In genomic region chr1:161045749-161046573, GRCh38 we compare ENCODE assay signal across 1 cellular context.
A peak's percentile ranks its signal among the peaks of the same experiment; 100 is the strongest.
TF ChIP-seq lines count a peak whose summit lies in the region.

A gene with protein sequence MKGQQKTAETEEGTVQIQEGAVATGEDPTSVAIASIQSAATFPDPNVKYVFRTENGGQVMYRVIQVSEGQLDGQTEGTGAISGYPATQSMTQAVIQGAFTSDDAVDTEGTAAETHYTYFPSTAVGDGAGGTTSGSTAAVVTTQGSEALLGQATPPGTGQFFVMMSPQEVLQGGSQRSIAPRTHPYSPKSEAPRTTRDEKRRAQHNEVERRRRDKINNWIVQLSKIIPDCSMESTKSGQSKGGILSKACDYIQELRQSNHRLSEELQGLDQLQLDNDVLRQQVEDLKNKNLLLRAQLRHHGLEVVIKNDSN (minus strand): TSS chr1:161045977. CDS start chr1:161043275, 2,702 bp downstream.

TF ChIP-seq in HepG2, 621 proteins besides CTCF, POLR2A, EP300 and RAD21 (continued from another document and continues in another):
- no peak for TF ChIP-seq TGIF2 (CRISPR knock-in tag; IDR thresholded peaks at IDR 0.05)
- TF ChIP-seq HMG20B (CRISPR knock-in tag; conservative IDR thresholded peaks at IDR 0.05) = no peak
- no peak for TF ChIP-seq ZNF672 (CRISPR knock-in tag; IDR thresholded peaks at IDR 0.05)
- TF ChIP-seq RAD51 (IDR thresholded peaks at IDR 0.05; ENCODE audit: borderline replicate concordance) = no peak
- TF ChIP-seq MAFK (conservative IDR thresholded peaks at IDR 0.05 in 1 of 2, IDR thresholded peaks at IDR 0.05 in 1 of 2; ENCODE audit: low read length in 2 of 2) = no peak
- TF ChIP-seq ZNF260 (CRISPR knock-in tag; IDR thresholded peaks at IDR 0.05; ENCODE audit: borderline replicate concordance, low read depth) = no peak
- TF ChIP-seq CHD4 (IDR thresholded peaks at IDR 0.05; ENCODE audit: borderline replicate concordance, low read length) = no peak
- no peak for TF ChIP-seq RARG (CRISPR knock-in tag; IDR thresholded peaks at IDR 0.05; ENCODE audit: low read depth)
- TF ChIP-seq AGO1 (IDR thresholded peaks at IDR 0.05; ENCODE audit: low read depth, low read length, poor library complexity, severe bottlenecking) = peak; percentile 12
- no peak for TF ChIP-seq PRDM10 (CRISPR knock-in tag; IDR thresholded peaks at IDR 0.05; ENCODE audit: low read depth)
- TF ChIP-seq ZNF354B (CRISPR knock-in tag; IDR thresholded peaks at IDR 0.05) = no peak
- no peak for TF ChIP-seq NFKBIZ (CRISPR knock-in tag; IDR thresholded peaks at IDR 0.05)
- no peak for TF ChIP-seq ZNF333 (CRISPR knock-in tag; IDR thresholded peaks at IDR 0.05; ENCODE audit: borderline replicate concordance)
- TF ChIP-seq, protein P1, sequence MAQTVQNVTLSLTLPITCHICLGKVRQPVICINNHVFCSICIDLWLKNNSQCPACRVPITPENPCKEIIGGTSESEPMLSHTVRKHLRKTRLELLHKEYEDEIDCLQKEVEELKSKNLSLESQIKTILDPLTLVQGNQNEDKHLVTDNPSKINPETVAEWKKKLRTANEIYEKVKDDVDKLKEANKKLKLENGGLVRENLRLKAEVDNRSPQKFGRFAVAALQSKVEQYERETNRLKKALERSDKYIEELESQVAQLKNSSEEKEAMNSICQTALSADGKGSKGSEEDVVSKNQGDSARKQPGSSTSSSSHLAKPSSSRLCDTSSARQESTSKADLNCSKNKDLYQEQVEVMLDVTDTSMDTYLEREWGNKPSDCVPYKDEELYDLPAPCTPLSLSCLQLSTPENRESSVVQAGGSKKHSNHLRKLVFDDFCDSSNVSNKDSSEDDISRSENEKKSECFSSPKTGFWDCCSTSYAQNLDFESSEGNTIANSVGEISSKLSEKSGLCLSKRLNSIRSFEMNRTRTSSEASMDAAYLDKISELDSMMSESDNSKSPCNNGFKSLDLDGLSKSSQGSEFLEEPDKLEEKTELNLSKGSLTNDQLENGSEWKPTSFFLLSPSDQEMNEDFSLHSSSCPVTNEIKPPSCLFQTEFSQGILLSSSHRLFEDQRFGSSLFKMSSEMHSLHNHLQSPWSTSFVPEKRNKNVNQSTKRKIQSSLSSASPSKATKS (CRISPR knock-in tag; IDR thresholded peaks at IDR 0.05) = 0 out of 2 replicates have a peak, but pooled peaks have one; percentile 68
- TF ChIP-seq HNRNPH1 (optimal IDR thresholded peaks at IDR 0.05; ENCODE audit: low read depth, low read length) = no peak
- peak; percentile 75; the same call in 1 of the 2 replicates for TF ChIP-seq ZFP91 (CRISPR knock-in tag; IDR thresholded peaks at IDR 0.05; ENCODE audit: borderline replicate concordance)
- no peak for TF ChIP-seq JUNB (CRISPR knock-in tag; IDR thresholded peaks at IDR 0.05; ENCODE audit: borderline replicate concordance)
- no peak for TF ChIP-seq ZNF878 (CRISPR knock-in tag; IDR thresholded peaks at IDR 0.05)
- TF ChIP-seq MEF2D (CRISPR knock-in tag; IDR thresholded peaks at IDR 0.05) = no peak; the same call in 1 of the 2 replicates
- TF ChIP-seq ZIK1 (CRISPR knock-in tag; IDR thresholded peaks at IDR 0.05; ENCODE audit: borderline replicate concordance, low read depth) = no peak; the same call in 1 of the 2 replicates
- TF ChIP-seq ZNF773 (CRISPR knock-in tag; IDR thresholded peaks at IDR 0.05; ENCODE audit: borderline replicate concordance) = no peak; the same call in 1 of the 2 replicates
- TF ChIP-seq EEA1 (CRISPR knock-in tag; IDR thresholded peaks at IDR 0.05; ENCODE audit: borderline replicate concordance) = no peak
- TF ChIP-seq ZFP62 (CRISPR knock-in tag; IDR thresholded peaks at IDR 0.05) = no peak
- peak; percentile 4; the same call in 1 of the 2 replicates for TF ChIP-seq ZNF121 (CRISPR knock-in tag; IDR thresholded peaks at IDR 0.05)
- no peak for TF ChIP-seq ZNF468 (CRISPR knock-in tag; IDR thresholded peaks at IDR 0.05)
- peak; percentile 71 for TF ChIP-seq ZNF143 (CRISPR knock-in tag; IDR thresholded peaks at IDR 0.05)
- TF ChIP-seq ZMYM3 (CRISPR knock-in tag; IDR thresholded peaks at IDR 0.05) = no peak
- no peak for TF ChIP-seq ZNF326 (CRISPR knock-in tag; IDR thresholded peaks at IDR 0.05; ENCODE audit: borderline replicate concordance)
- TF ChIP-seq, protein P2, sequence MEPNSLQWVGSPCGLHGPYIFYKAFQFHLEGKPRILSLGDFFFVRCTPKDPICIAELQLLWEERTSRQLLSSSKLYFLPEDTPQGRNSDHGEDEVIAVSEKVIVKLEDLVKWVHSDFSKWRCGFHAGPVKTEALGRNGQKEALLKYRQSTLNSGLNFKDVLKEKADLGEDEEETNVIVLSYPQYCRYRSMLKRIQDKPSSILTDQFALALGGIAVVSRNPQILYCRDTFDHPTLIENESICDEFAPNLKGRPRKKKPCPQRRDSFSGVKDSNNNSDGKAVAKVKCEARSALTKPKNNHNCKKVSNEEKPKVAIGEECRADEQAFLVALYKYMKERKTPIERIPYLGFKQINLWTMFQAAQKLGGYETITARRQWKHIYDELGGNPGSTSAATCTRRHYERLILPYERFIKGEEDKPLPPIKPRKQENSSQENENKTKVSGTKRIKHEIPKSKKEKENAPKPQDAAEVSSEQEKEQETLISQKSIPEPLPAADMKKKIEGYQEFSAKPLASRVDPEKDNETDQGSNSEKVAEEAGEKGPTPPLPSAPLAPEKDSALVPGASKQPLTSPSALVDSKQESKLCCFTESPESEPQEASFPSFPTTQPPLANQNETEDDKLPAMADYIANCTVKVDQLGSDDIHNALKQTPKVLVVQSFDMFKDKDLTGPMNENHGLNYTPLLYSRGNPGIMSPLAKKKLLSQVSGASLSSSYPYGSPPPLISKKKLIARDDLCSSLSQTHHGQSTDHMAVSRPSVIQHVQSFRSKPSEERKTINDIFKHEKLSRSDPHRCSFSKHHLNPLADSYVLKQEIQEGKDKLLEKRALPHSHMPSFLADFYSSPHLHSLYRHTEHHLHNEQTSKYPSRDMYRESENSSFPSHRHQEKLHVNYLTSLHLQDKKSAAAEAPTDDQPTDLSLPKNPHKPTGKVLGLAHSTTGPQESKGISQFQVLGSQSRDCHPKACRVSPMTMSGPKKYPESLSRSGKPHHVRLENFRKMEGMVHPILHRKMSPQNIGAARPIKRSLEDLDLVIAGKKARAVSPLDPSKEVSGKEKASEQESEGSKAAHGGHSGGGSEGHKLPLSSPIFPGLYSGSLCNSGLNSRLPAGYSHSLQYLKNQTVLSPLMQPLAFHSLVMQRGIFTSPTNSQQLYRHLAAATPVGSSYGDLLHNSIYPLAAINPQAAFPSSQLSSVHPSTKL (CRISPR knock-in tag; IDR thresholded peaks at IDR 0.05) = no peak; the same call in 1 of the 2 replicates
- TF ChIP-seq TEAD2 (CRISPR knock-in tag; IDR thresholded peaks at IDR 0.05) = no peak
- no peak for TF ChIP-seq SP140L (CRISPR knock-in tag; IDR thresholded peaks at IDR 0.05; ENCODE audit: borderline replicate concordance)
- TF ChIP-seq MEIS2 (CRISPR knock-in tag; IDR thresholded peaks at IDR 0.05) = peak; percentile 36; the same call in 1 of the 2 replicates
- TF ChIP-seq, protein P3, sequence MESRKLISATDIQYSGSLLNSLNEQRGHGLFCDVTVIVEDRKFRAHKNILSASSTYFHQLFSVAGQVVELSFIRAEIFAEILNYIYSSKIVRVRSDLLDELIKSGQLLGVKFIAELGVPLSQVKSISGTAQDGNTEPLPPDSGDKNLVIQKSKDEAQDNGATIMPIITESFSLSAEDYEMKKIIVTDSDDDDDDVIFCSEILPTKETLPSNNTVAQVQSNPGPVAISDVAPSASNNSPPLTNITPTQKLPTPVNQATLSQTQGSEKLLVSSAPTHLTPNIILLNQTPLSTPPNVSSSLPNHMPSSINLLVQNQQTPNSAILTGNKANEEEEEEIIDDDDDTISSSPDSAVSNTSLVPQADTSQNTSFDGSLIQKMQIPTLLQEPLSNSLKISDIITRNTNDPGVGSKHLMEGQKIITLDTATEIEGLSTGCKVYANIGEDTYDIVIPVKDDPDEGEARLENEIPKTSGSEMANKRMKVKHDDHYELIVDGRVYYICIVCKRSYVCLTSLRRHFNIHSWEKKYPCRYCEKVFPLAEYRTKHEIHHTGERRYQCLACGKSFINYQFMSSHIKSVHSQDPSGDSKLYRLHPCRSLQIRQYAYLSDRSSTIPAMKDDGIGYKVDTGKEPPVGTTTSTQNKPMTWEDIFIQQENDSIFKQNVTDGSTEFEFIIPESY (CRISPR knock-in tag; IDR thresholded peaks at IDR 0.05) = peak; percentile 10; the same call in 1 of the 2 replicates
- 0 out of 2 replicates have a peak, but pooled peaks have one; percentile 10 for TF ChIP-seq HNF1A (IDR thresholded peaks at IDR 0.05; ENCODE audit: low read depth)
- TF ChIP-seq HNF1A (CRISPR knock-in tag; IDR thresholded peaks at IDR 0.05; ENCODE audit: borderline replicate concordance) = no peak
- TF ChIP-seq GTF2F1 (IDR thresholded peaks at IDR 0.05; ENCODE audit: low read length) = no peak
- TF ChIP-seq IKZF4 (CRISPR knock-in tag; IDR thresholded peaks at IDR 0.05; ENCODE audit: borderline replicate concordance, low read depth, not compliant biosample characterization) = no peak
- TF ChIP-seq ZNF781 (CRISPR knock-in tag; IDR thresholded peaks at IDR 0.05; ENCODE audit: borderline replicate concordance, not compliant biosample characterization) = no peak
- peak; percentile 12 for TF ChIP-seq AGO2 (optimal IDR thresholded peaks at IDR 0.05; ENCODE audit: low read depth, low read length)
